20 cellular contexts compared by ENCODE assay signal in the genomic region with DNA sequence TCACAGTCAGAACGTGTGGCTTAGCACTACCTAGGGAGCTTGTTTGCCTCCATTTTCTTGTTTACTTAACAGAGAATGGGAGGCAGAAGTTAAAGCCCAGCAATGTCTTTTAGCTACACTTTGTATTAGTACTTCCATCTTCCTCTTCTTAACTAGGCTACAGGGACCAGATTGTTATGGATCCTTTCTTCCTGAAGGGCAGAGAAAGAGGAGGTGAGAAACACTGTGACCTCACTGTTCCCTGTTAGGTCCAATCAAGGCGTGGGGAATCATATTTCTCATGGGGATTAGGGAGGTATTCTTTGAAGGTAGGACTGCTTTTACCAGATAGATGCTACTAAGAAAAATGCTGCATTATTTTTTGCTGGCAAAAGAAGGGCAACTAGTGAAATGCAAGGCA.
"Had no signal": no experiment of that assay in that cellular context is flagged by ENCODE, and none has a peak within 500 bp of the region (broad histone marks: within the 10 kb centered on the region; RNA-seq: fewer than 3 reads in every experiment).

No MANE protein-coding gene starts in this region.

- H3K36me3 ChIP-seq: ascending aorta, left lung, suprapubic skin, transverse colon had no signal

- H3K36me3 Mint-ChIP-seq: activated naive CD4-positive, alpha-beta T cell treated with anti-CD3 and anti-CD28 coated beads, Interleukin-2, amount 50 U/mL, for 24 hours; natural killer cell treated with Interleukin-12 subunit alpha and Interleukin-12 subunit beta and Interleukin-15 and Interleukin-18, amount 100 ng/mL, for 72 hours had no signal

- H3K27me3 Mint-ChIP-seq: activated CD4-positive, alpha-beta T cell treated with anti-CD3 and anti-CD28 coated beads for 36 hours; activated naive CD4-positive, alpha-beta T cell treated with anti-CD3 and anti-CD28 coated beads, Interleukin-2, amount 50 U/mL, for 24 hours; natural killer cell treated with Interleukin-12 subunit alpha and Interleukin-12 subunit beta and Interleukin-15 and Interleukin-18, amount 100 ng/mL, for 72 hours; stimulated activated naive CD8-positive, alpha-beta T cell treated with anti-CD3 and anti-CD28 coated beads, Interleukin-15, amount 100 ng/mL, for 72 hours had no signal

- H3K4me2 ChIP-seq: smooth muscle cell had no signal

- H3K27me3 ChIP-seq: ascending aorta, left lung, suprapubic skin, transverse colon had no signal

- DNase-seq: activated CD4-positive, alpha-beta T cell treated with anti-CD3 and anti-CD28 coated beads for 36 hours; activated CD4-positive, alpha-beta T cell treated with anti-CD3 and anti-CD28 coated beads, Interleukin-2, amount 50 U/mL, for 48 hours; activated gamma-delta T cell; cerebellar nuclear complex; cortex of kidney; islet precursor cell; left lung; mesenchymal stem cell; nucleus accumbens; stimulated activated CD4-positive, alpha-beta T cell treated with anti-CD3 and anti-CD28 coated beads, Interleukin-4, amount 100 ng/mL, for 1 hour; stimulated activated naive CD8-positive, alpha-beta T cell treated with anti-CD3 and anti-CD28 coated beads, Interleukin-15, amount 100 ng/mL, for 72 hours; transverse colon had no signal

- H3K4me1 ChIP-seq: left lung, suprapubic skin had no signal

- H3K9me3 ChIP-seq: ascending aorta, left lung, suprapubic skin, transverse colon had no signal

- H3K4me3 ChIP-seq: ascending aorta, left lung, smooth muscle cell, suprapubic skin, transverse colon had no signal

- ATAC-seq: activated CD4-positive, alpha-beta T cell treated with anti-CD3 and anti-CD28 coated beads for 36 hours; esophagus mucosa; natural killer cell treated with Interleukin-12 subunit alpha and Interleukin-12 subunit beta and Interleukin-15 and Interleukin-18, amount 100 ng/mL, for 72 hours; sciatic nerve; stimulated activated naive CD8-positive, alpha-beta T cell treated with anti-CD3 and anti-CD28 coated beads, Interleukin-15, amount 100 ng/mL, for 72 hours had no signal

- H3K4me3 Mint-ChIP-seq: activated CD4-positive, alpha-beta T cell treated with anti-CD3 and anti-CD28 coated beads for 36 hours; activated naive CD4-positive, alpha-beta T cell treated with anti-CD3 and anti-CD28 coated beads, Interleukin-2, amount 50 U/mL, for 24 hours; natural killer cell treated with Interleukin-12 subunit alpha and Interleukin-12 subunit beta and Interleukin-15 and Interleukin-18, amount 100 ng/mL, for 72 hours; stimulated activated naive CD8-positive, alpha-beta T cell treated with anti-CD3 and anti-CD28 coated beads, Interleukin-15, amount 100 ng/mL, for 72 hours; T-helper 2 cell treated with Interferon-gamma antibody and Interleukin-4, amounts not matched to agents 5 μg/mL and 100 μg/mL, for 36 hours had no signal

- H3K9me3 Mint-ChIP-seq: activated naive CD4-positive, alpha-beta T cell treated with anti-CD3 and anti-CD28 coated beads, Interleukin-2, amount 50 U/mL, for 24 hours; T-helper 2 cell treated with Interferon-gamma antibody and Interleukin-4, amounts not matched to agents 5 μg/mL and 100 μg/mL, for 36 hours had no signal

- H3K27ac ChIP-seq: ascending aorta, left lung, suprapubic skin had no signal

- H3K27ac Mint-ChIP-seq: activated CD4-positive, alpha-beta T cell treated with anti-CD3 and anti-CD28 coated beads for 36 hours; activated naive CD4-positive, alpha-beta T cell treated with anti-CD3 and anti-CD28 coated beads, Interleukin-2, amount 50 U/mL, for 24 hours; natural killer cell treated with Interleukin-12 subunit alpha and Interleukin-12 subunit beta and Interleukin-15 and Interleukin-18, amount 100 ng/mL, for 72 hours; stimulated activated naive CD8-positive, alpha-beta T cell treated with anti-CD3 and anti-CD28 coated beads, Interleukin-15, amount 100 ng/mL, for 72 hours; T-helper 2 cell treated with Interferon-gamma antibody and Interleukin-4, amounts not matched to agents 5 μg/mL and 100 μg/mL, for 36 hours had no signal

- H3K4me1 Mint-ChIP-seq: activated CD4-positive, alpha-beta T cell treated with anti-CD3 and anti-CD28 coated beads for 36 hours; activated naive CD4-positive, alpha-beta T cell treated with anti-CD3 and anti-CD28 coated beads, Interleukin-2, amount 50 U/mL, for 24 hours; stimulated activated naive CD8-positive, alpha-beta T cell treated with anti-CD3 and anti-CD28 coated beads, Interleukin-15, amount 100 ng/mL, for 72 hours had no signal
